1 cellular context compared by ENCODE assay signal in the genomic region with DNA sequence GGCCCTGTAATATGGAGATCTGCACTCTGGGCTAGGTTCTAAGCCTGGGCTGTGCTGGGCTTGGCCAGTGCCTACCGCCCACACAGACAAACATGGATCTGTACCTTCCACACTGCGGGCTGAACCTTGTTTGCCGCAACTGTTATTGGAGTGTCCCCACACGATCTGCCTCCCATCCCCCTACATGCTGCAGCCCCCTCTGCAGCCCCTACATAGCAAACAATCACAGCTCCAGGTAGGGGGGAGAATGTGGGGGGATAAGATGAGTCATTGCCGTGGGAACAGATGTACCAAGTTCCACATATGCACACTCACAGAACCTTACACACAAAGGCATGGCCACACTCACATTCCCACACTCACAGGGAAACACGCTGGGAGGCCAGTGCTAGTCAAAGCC.
TF ChIP-seq lines count a peak whose summit lies in the region.

No MANE protein-coding gene starts in this region.

TF ChIP-seq in IMR-90, 13 proteins besides CTCF, POLR2A, EP300 and RAD21:
- TF ChIP-seq FOS (IDR thresholded peaks at IDR 0.05; ENCODE audit: low read depth, low read length) (no peak), BHLHE40 (IDR thresholded peaks at IDR 0.05; ENCODE audit: low read depth, low read length) (no peak), MAFK (IDR thresholded peaks at IDR 0.05; ENCODE audit: low read depth, low read length) (no peak), SMC3 (IDR thresholded peaks at IDR 0.05; ENCODE audit: low read depth, low read length) (no peak), CEBPB (IDR thresholded peaks at IDR 0.05; ENCODE audit: low read depth, low read length) (no peak), NFE2L2 (IDR thresholded peaks at IDR 0.05; ENCODE audit: low read depth, low read length) (no peak), MAZ (IDR thresholded peaks at IDR 0.05; ENCODE audit: borderline replicate concordance, low read depth, low read length) (no peak), CHD1 (IDR thresholded peaks at IDR 0.05; ENCODE audit: low read depth, low read length) (no peak), RFX5 (IDR thresholded peaks at IDR 0.05; ENCODE audit: low read depth, low read length) (no peak), RCOR1 (IDR thresholded peaks at IDR 0.05; ENCODE audit: insufficient replicate concordance, low read length) (no peak), MXI1 (IDR thresholded peaks at IDR 0.05; ENCODE audit: borderline replicate concordance, low read depth, low read length) (no peak)
- TF ChIP-seq, protein P1, sequence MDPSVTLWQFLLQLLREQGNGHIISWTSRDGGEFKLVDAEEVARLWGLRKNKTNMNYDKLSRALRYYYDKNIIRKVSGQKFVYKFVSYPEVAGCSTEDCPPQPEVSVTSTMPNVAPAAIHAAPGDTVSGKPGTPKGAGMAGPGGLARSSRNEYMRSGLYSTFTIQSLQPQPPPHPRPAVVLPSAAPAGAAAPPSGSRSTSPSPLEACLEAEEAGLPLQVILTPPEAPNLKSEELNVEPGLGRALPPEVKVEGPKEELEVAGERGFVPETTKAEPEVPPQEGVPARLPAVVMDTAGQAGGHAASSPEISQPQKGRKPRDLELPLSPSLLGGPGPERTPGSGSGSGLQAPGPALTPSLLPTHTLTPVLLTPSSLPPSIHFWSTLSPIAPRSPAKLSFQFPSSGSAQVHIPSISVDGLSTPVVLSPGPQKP (IDR thresholded peaks at IDR 0.05; ENCODE audit: borderline replicate concordance, low read depth, low read length), result no peak
- TF ChIP-seq, protein P2, sequence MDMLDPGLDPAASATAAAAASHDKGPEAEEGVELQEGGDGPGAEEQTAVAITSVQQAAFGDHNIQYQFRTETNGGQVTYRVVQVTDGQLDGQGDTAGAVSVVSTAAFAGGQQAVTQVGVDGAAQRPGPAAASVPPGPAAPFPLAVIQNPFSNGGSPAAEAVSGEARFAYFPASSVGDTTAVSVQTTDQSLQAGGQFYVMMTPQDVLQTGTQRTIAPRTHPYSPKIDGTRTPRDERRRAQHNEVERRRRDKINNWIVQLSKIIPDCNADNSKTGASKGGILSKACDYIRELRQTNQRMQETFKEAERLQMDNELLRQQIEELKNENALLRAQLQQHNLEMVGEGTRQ (IDR thresholded peaks at IDR 0.05; ENCODE audit: low read depth, low read length), result no peak
